10 cellular contexts compared by ENCODE assay signal in genomic region chr22:39995346-39996252, GRCh38. TPM values are rescaled to one million over a fixed set of nuclear protein-coding genes. Genes with fewer than 3 reads are reported as not detected.
DNase-seq lines count a peak whose midpoint lies in the region; ATAC-seq, FAIRE-seq and TF ChIP-seq lines count a peak whose summit lies in the region.
"Had no signal": no experiment of that assay in that cellular context is flagged by ENCODE, and none has a peak within 500 bp of the region (broad histone marks: within the 10 kb centered on the region; RNA-seq: fewer than 3 reads in every experiment).

No MANE protein-coding gene starts in this region.

- no peak for TF ChIP-seq CTCF in activated CD8-positive, alpha-beta T cell treated with anti-CD3 and anti-CD28 coated beads for 36 hours (IDR thresholded peaks at IDR 0.05)
- no peak for TF ChIP-seq CTCF in ascending aorta (IDR thresholded peaks at IDR 0.05)
- TF ChIP-seq CTCF in kidney (IDR thresholded peaks at IDR 0.05; ENCODE audit: borderline replicate concordance, extremely low read depth, insufficient read depth) = no peak

- CTCF ChIA-PET in activated CD8-positive, alpha-beta T cell treated with anti-CD3 and anti-CD28 coated beads for 36 hours (lab: Charles Lee) = interaction anchor here (2.5 to 3.2 kb wide), 2 partner anchors 15 to 29 kb away, joined by 11 to 19 read pairs; no protein-coding TSS in a partner anchor
- CTCF ChIA-PET in activated CD8-positive, alpha-beta T cell treated with anti-CD3 and anti-CD28 coated beads, Interleukin-2, amount 10 ng/mL, durations not matched to agents 7 days and 5 days (lab: Charles Lee) = interaction anchor here (2.1 kb wide), 1 partner anchor 29 kb away, joined by 7 read pairs; no protein-coding TSS in a partner anchor

- ATAC-seq in activated CD8-positive, alpha-beta T cell treated with anti-CD3 and anti-CD28 coated beads for 36 hours = no peak
- no peak for ATAC-seq in activated CD8-positive, alpha-beta T cell treated with anti-CD3 and anti-CD28 coated beads, Interleukin-2, amount 10 ng/mL, durations not matched to agents 7 days and 5 days
- peak; percentile 39 for ATAC-seq in stimulated activated naive CD8-positive, alpha-beta T cell treated with anti-CD3 and anti-CD28 coated beads, Interleukin-15, amount 100 ng/mL, for 72 hours
- no peak for ATAC-seq in HG03342 (IDR thresholded peaks at IDR 0.05; ENCODE audit: unreplicated experiment)
- no peak for ATAC-seq in GM21576 (IDR thresholded peaks at IDR 0.05; ENCODE audit: unreplicated experiment)

- H3K27me3 Mint-ChIP-seq in activated CD8-positive, alpha-beta T cell treated with anti-CD3 and anti-CD28 coated beads for 36 hours = peaks cover 12% of the 10 kb centered on the region
- peaks cover 45% of the 10 kb centered on the region for H3K27me3 Mint-ChIP-seq in activated CD8-positive, alpha-beta T cell treated with anti-CD3 and anti-CD28 coated beads, Interleukin-2, amount 10 ng/mL, durations not matched to agents 7 days and 5 days (ENCODE audit: low read depth)
- H3K27me3 Mint-ChIP-seq in stimulated activated naive CD8-positive, alpha-beta T cell treated with anti-CD3 and anti-CD28 coated beads, Interleukin-15, amount 100 ng/mL, for 72 hours = peaks cover 23% of the 10 kb centered on the region

- H3K36me3 Mint-ChIP-seq in activated CD8-positive, alpha-beta T cell treated with anti-CD3 and anti-CD28 coated beads for 36 hours (ENCODE audit: low read depth) = no peaks in the 10 kb centered on the region
- H3K36me3 Mint-ChIP-seq in activated CD8-positive, alpha-beta T cell treated with anti-CD3 and anti-CD28 coated beads, Interleukin-2, amount 10 ng/mL, durations not matched to agents 7 days and 5 days (ENCODE audit: low read depth) = no peaks in the 10 kb centered on the region

- intact Hi-C loops in activated CD8-positive, alpha-beta T cell treated with anti-CD3 and anti-CD28 coated beads for 36 hours (cut with micrococcal nuclease) = no loop called here
- intact Hi-C loops in ascending aorta (cut with DNase I) = no loop called here
- intact Hi-C loops in kidney (cut with DNase I) = no loop called here

- no peak for DNase-seq in activated CD8-positive, alpha-beta T cell treated with anti-CD3 and anti-CD28 coated beads for 36 hours
- no peak for DNase-seq in activated CD8-positive, alpha-beta T cell treated with anti-CD3 and anti-CD28 coated beads, Interleukin-2, amount 10 ng/mL, durations not matched to agents 7 days and 5 days
- no peak for DNase-seq in ascending aorta (ENCODE audit: low spot score in 2 of 2)
- DNase-seq in kidney = peak; percentile 79
- DNase-seq in stimulated activated naive CD8-positive, alpha-beta T cell treated with anti-CD3 and anti-CD28 coated beads, Interleukin-15, amount 100 ng/mL, for 72 hours = no peak
- no peak for DNase-seq in stimulated activated CD4-positive, alpha-beta T cell treated with anti-CD3 and anti-CD28 coated beads, Interleukin-2, amount 100 ng/mL, for 24 hours

- H3K27me3 ChIP-seq in ascending aorta = peaks cover 15% of the 10 kb centered on the region

- H3K27ac ChIP-seq in ascending aorta (no peak overlapping the region), kidney (ENCODE audit: low read depth in 2 of 2, low read length in 2 of 2) (peak overlapping the region; percentile 63 to 71)

- POLR2A ChIA-PET in activated CD8-positive, alpha-beta T cell treated with anti-CD3 and anti-CD28 coated beads for 36 hours (lab: Charles Lee) = interaction anchor here (1.0 to 2.0 kb wide), 4 partner anchors 11 to 46 kb away, joined by 3 to 7 read pairs (median 5); no protein-coding TSS in a partner anchor
- POLR2A ChIA-PET in activated CD8-positive, alpha-beta T cell treated with anti-CD3 and anti-CD28 coated beads, Interleukin-2, amount 10 ng/mL, durations not matched to agents 7 days and 5 days (lab: Charles Lee) = no interaction called here

- no peak for FAIRE-seq in kidney (lab: Jason Lieb, UNC)

- no peaks in the 10 kb centered on the region for H3K9me3 Mint-ChIP-seq in activated CD8-positive, alpha-beta T cell treated with anti-CD3 and anti-CD28 coated beads for 36 hours
- H3K9me3 Mint-ChIP-seq in activated CD8-positive, alpha-beta T cell treated with anti-CD3 and anti-CD28 coated beads, Interleukin-2, amount 10 ng/mL, durations not matched to agents 7 days and 5 days (ENCODE audit: insufficient read depth) = no peaks in the 10 kb centered on the region
- H3K9me3 Mint-ChIP-seq in stimulated activated naive CD8-positive, alpha-beta T cell treated with anti-CD3 and anti-CD28 coated beads, Interleukin-15, amount 100 ng/mL, for 72 hours = no peaks in the 10 kb centered on the region

- H3K27ac Mint-ChIP-seq in activated CD8-positive, alpha-beta T cell treated with anti-CD3 and anti-CD28 coated beads for 36 hours = no peak overlapping the region
- H3K27ac Mint-ChIP-seq in activated CD8-positive, alpha-beta T cell treated with anti-CD3 and anti-CD28 coated beads, Interleukin-2, amount 10 ng/mL, durations not matched to agents 7 days and 5 days = no peak overlapping the region
- no peak overlapping the region for H3K27ac Mint-ChIP-seq in stimulated activated naive CD8-positive, alpha-beta T cell treated with anti-CD3 and anti-CD28 coated beads, Interleukin-15, amount 100 ng/mL, for 72 hours

- H3K9me3 ChIP-seq in ascending aorta (no peaks in the 10 kb centered on the region), kidney (ENCODE audit: control insufficient read depth in 1 of 2, low read length in 2 of 2) (no peaks in the 10 kb centered on the region)

- H3K9ac ChIP-seq in kidney (ENCODE audit: low read length in 2 of 2) = peak overlapping the region; percentile 27 to 68

- peak overlapping the region; percentile 31 for H3K4me3 Mint-ChIP-seq in activated CD8-positive, alpha-beta T cell treated with anti-CD3 and anti-CD28 coated beads for 36 hours
- no peak overlapping the region for H3K4me3 Mint-ChIP-seq in activated CD8-positive, alpha-beta T cell treated with anti-CD3 and anti-CD28 coated beads, Interleukin-2, amount 10 ng/mL, durations not matched to agents 7 days and 5 days
- H3K4me3 Mint-ChIP-seq in stimulated activated naive CD8-positive, alpha-beta T cell treated with anti-CD3 and anti-CD28 coated beads, Interleukin-15, amount 100 ng/mL, for 72 hours = peak overlapping the region; percentile 40 to 47

- peaks cover 16% of the 10 kb centered on the region for H3K4me1 Mint-ChIP-seq in activated CD8-positive, alpha-beta T cell treated with anti-CD3 and anti-CD28 coated beads for 36 hours (ENCODE audit: low read depth)
- H3K4me1 Mint-ChIP-seq in activated CD8-positive, alpha-beta T cell treated with anti-CD3 and anti-CD28 coated beads, Interleukin-2, amount 10 ng/mL, durations not matched to agents 7 days and 5 days (ENCODE audit: low read depth) = peaks cover 6% of the 10 kb centered on the region
- peaks cover 26% of the 10 kb centered on the region for H3K4me1 Mint-ChIP-seq in stimulated activated naive CD8-positive, alpha-beta T cell treated with anti-CD3 and anti-CD28 coated beads, Interleukin-15, amount 100 ng/mL, for 72 hours

- H3K36me3 ChIP-seq in ascending aorta (no peaks in the 10 kb centered on the region), kidney (ENCODE audit: control insufficient read depth in 1 of 2, insufficient read depth in 2 of 2, low read length in 2 of 2) (no peaks in the 10 kb centered on the region)

- peak overlapping the region; percentile 11 to 40 for H3K4me3 ChIP-seq in ascending aorta
- peak overlapping the region; percentile 52 for H3K4me3 ChIP-seq in kidney (ENCODE audit: low read length in 2 of 2)

- H3K4me1 ChIP-seq in ascending aorta = peaks cover 0 to 2% of the 10 kb centered on the region in 2 donors
- peaks cover 12 to 32% of the 10 kb centered on the region in 2 donors for H3K4me1 ChIP-seq in kidney (ENCODE audit: control insufficient read depth in 1 of 2, insufficient read depth in 1 of 2, low read depth in 1 of 2, low read length in 2 of 2)

RNA-seq across cellular contexts. Expression of gene FAM83F, which starts 0.8 kb away (rescaled TPM):
- total RNA-seq in activated CD8-positive, alpha-beta T cell treated with anti-CD3 and anti-CD28 coated beads for 36 hours = 1 to 10 TPM; 1.5 to 2.0 TPM
- under 1 TPM; 0.03 to 0.11 TPM for total RNA-seq in activated CD8-positive, alpha-beta T cell treated with anti-CD3 and anti-CD28 coated beads, Interleukin-2, amount 10 ng/mL, durations not matched to agents 7 days and 5 days
- total RNA-seq in ascending aorta (not detected), kidney (13.1 TPM)
- 6.8 TPM for polyA plus RNA-seq in kidney (ENCODE audit: insufficient read depth, low read depth, low replicate concordance)
- total RNA-seq: fibroblast of villous mesenchyme had no signal

RNA-seq across cellular contexts. Expression of gene TMA7B, which starts 35.4 kb away (rescaled TPM):
- total RNA-seq in activated CD8-positive, alpha-beta T cell treated with anti-CD3 and anti-CD28 coated beads for 36 hours = 1 to 10 TPM; 2.2 to 2.3 TPM
- 1 to 10 TPM; 8.6 to 8.7 TPM for total RNA-seq in activated CD8-positive, alpha-beta T cell treated with anti-CD3 and anti-CD28 coated beads, Interleukin-2, amount 10 ng/mL, durations not matched to agents 7 days and 5 days
- not detected for total RNA-seq in ascending aorta
- 0.63 TPM for total RNA-seq in kidney
- not detected for polyA plus RNA-seq in kidney (ENCODE audit: insufficient read depth, low read depth, low replicate concordance)
- total RNA-seq: fibroblast of villous mesenchyme, NCI-H460 had no signal

Comparison
In these comparisons a context has a peak if more than half of its experiments do, and no peak if none do; other contexts are left out.
1. H3K27ac ChIP-seq: peak in kidney (2 of 2); none in ascending aorta (0 of 2).